ENCODE assay signal across 10 cellular contexts in the genomic region with DNA sequence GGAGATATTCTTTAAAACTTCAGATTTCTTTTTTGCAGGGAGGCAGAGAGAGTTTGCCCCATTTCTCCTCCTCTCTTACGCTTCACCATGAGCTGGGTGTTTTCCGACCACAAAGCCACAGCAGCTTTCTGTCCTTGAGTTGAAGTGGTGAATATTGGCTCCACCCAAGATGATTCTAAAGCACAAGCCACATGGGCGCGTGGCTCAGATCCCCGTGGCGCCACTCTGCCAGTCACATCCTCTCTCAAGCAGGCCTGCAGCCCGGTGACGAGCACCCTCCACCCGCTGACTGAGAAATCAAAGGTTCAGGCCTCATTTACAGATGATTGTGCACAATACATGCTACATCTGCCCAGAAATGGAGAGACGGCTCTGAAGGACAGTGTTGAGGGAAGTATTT. TPM values are rescaled to one million over a fixed set of nuclear protein-coding genes. Genes with fewer than 3 reads are reported as not detected.
DNase-seq lines count a peak whose midpoint lies in the region; ATAC-seq and FAIRE-seq lines count a peak whose summit lies in the region.
"Had no signal": no experiment of that assay in that cellular context is flagged by ENCODE, and none has a peak within 500 bp of the region (broad histone marks: within the 10 kb centered on the region; RNA-seq: fewer than 3 reads in every experiment).

No MANE protein-coding gene starts in this region.

- H3K27me3 ChIP-seq in small intestine (ENCODE audit: control insufficient read depth in 2 of 2, insufficient read depth in 2 of 2, low read length in 2 of 2): peaks cover 0 to 4% of the 10 kb centered on the region in 2 donors

- WGBS in small intestine, 3 donors: 75 to 81% (median 75%) methylated on average over 10 of the region's 10 CpGs

- H3K4me3 ChIP-seq in small intestine (ENCODE audit: low read depth in 1 of 2, low read length in 2 of 2): no peak overlapping the region
- H3K4me3 ChIP-seq: sigmoid colon had no signal

- DNase-seq in activated CD4-positive, CD25-positive, alpha-beta regulatory T cell treated with anti-CD3 and anti-CD28 coated beads, Interleukin-2, amount 50 U/mL, for 16 hours (ENCODE audit: low read depth, low spot score): peak; percentile 47
- peak; percentile 42 for DNase-seq in activated naive CD8-positive, alpha-beta T cell treated with anti-CD3 and anti-CD28 coated beads, Interleukin-2, amount 50 U/mL, for 16 hours (ENCODE audit: low read depth, low spot score)
- peak; percentile 33 to 54 for DNase-seq in stimulated activated CD8-positive, alpha-beta memory T cell treated with anti-CD3 and anti-CD28 coated beads, Interleukin-7, amount 100 ng/mL, for 1 hour (ENCODE audit: low read depth in 2 of 2)
- no peak for DNase-seq in small intestine
- DNase-seq in NCI-H446 (lab: John Stamatoyannopoulos, UW): no peak
- DNase-seq: Karpas-422, sigmoid colon had no signal

- no peaks in the 10 kb centered on the region for H3K36me3 ChIP-seq in small intestine (ENCODE audit: control insufficient read depth in 2 of 2, insufficient read depth in 2 of 2, low read length in 2 of 2)
- H3K36me3 ChIP-seq: sigmoid colon had no signal

- no peak for FAIRE-seq in small intestine (lab: Jason Lieb, UNC)

- H3K4me1 ChIP-seq in small intestine (ENCODE audit: control insufficient read depth in 2 of 2, insufficient read depth in 1 of 2, low read depth in 1 of 2, low read length in 1 of 2): peaks cover 0 to 7% of the 10 kb centered on the region in 2 donors

- H3K27ac ChIP-seq in small intestine (ENCODE audit: low read depth in 1 of 2, low read length in 1 of 2): no peak overlapping the region
- H3K27ac ChIP-seq: sigmoid colon had no signal

- ATAC-seq in HG02678 (IDR thresholded peaks at IDR 0.05; ENCODE audit: unreplicated experiment) (peak; percentile 64), GM21360 (IDR thresholded peaks at IDR 0.05; ENCODE audit: unreplicated experiment) (no peak), GM19035 (IDR thresholded peaks at IDR 0.05; ENCODE audit: unreplicated experiment) (no peak)

- H3K9me3 ChIP-seq in small intestine (ENCODE audit: control insufficient read depth, low read depth): no peaks in the 10 kb centered on the region
- H3K9me3 ChIP-seq: sigmoid colon had no signal

RNA-seq across cellular contexts. Expression of gene RNF32, which starts 27.6 kb away (rescaled TPM):
- 1 to 10 TPM; 1.1 to 1.6 (median 1.1) TPM for polyA plus RNA-seq in small intestine

Comparison
In these comparisons a context has a peak if more than half of its experiments do, and no peak if none do; other contexts are left out.
1. DNase-seq: peak in activated CD4-positive, CD25-positive, alpha-beta regulatory T cell treated with anti-CD3 and anti-CD28 coated beads, Interleukin-2, amount 50 U/mL, for 16 hours (single experiment), activated naive CD8-positive, alpha-beta T cell treated with anti-CD3 and anti-CD28 coated beads, Interleukin-2, amount 50 U/mL, for 16 hours (single experiment) and stimulated activated CD8-positive, alpha-beta memory T cell treated with anti-CD3 and anti-CD28 coated beads, Interleukin-7, amount 100 ng/mL, for 1 hour (2 of 2); none in small intestine (single experiment) and NCI-H446 (0 of 2).